Comparison of ENCODE assay signal across 1 cellular context in the genomic region with DNA sequence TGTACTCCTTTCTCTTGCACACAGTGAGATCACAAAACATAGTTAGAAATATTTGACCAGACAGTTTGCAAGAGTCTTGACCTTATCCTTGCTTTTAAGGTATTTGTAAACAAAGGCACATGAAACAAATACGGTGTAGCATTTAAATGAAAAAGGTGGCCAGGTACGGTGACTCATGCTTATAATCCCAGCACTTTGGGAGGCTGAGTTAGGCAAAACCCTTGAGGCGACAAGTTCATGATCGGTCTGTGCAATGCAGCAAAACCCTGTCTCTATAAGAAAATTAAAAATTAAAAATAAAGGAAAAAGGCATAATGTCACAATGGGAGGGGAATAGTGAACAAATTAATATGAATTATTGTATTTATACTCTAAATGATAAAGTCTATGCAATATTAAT.
TF ChIP-seq lines count a peak whose summit lies in the region.

No MANE protein-coding gene starts in this region.

TF ChIP-seq in GM23338, 12 proteins besides CTCF, POLR2A, EP300 and RAD21 (continued from another document):
- TF ChIP-seq, protein P1, sequence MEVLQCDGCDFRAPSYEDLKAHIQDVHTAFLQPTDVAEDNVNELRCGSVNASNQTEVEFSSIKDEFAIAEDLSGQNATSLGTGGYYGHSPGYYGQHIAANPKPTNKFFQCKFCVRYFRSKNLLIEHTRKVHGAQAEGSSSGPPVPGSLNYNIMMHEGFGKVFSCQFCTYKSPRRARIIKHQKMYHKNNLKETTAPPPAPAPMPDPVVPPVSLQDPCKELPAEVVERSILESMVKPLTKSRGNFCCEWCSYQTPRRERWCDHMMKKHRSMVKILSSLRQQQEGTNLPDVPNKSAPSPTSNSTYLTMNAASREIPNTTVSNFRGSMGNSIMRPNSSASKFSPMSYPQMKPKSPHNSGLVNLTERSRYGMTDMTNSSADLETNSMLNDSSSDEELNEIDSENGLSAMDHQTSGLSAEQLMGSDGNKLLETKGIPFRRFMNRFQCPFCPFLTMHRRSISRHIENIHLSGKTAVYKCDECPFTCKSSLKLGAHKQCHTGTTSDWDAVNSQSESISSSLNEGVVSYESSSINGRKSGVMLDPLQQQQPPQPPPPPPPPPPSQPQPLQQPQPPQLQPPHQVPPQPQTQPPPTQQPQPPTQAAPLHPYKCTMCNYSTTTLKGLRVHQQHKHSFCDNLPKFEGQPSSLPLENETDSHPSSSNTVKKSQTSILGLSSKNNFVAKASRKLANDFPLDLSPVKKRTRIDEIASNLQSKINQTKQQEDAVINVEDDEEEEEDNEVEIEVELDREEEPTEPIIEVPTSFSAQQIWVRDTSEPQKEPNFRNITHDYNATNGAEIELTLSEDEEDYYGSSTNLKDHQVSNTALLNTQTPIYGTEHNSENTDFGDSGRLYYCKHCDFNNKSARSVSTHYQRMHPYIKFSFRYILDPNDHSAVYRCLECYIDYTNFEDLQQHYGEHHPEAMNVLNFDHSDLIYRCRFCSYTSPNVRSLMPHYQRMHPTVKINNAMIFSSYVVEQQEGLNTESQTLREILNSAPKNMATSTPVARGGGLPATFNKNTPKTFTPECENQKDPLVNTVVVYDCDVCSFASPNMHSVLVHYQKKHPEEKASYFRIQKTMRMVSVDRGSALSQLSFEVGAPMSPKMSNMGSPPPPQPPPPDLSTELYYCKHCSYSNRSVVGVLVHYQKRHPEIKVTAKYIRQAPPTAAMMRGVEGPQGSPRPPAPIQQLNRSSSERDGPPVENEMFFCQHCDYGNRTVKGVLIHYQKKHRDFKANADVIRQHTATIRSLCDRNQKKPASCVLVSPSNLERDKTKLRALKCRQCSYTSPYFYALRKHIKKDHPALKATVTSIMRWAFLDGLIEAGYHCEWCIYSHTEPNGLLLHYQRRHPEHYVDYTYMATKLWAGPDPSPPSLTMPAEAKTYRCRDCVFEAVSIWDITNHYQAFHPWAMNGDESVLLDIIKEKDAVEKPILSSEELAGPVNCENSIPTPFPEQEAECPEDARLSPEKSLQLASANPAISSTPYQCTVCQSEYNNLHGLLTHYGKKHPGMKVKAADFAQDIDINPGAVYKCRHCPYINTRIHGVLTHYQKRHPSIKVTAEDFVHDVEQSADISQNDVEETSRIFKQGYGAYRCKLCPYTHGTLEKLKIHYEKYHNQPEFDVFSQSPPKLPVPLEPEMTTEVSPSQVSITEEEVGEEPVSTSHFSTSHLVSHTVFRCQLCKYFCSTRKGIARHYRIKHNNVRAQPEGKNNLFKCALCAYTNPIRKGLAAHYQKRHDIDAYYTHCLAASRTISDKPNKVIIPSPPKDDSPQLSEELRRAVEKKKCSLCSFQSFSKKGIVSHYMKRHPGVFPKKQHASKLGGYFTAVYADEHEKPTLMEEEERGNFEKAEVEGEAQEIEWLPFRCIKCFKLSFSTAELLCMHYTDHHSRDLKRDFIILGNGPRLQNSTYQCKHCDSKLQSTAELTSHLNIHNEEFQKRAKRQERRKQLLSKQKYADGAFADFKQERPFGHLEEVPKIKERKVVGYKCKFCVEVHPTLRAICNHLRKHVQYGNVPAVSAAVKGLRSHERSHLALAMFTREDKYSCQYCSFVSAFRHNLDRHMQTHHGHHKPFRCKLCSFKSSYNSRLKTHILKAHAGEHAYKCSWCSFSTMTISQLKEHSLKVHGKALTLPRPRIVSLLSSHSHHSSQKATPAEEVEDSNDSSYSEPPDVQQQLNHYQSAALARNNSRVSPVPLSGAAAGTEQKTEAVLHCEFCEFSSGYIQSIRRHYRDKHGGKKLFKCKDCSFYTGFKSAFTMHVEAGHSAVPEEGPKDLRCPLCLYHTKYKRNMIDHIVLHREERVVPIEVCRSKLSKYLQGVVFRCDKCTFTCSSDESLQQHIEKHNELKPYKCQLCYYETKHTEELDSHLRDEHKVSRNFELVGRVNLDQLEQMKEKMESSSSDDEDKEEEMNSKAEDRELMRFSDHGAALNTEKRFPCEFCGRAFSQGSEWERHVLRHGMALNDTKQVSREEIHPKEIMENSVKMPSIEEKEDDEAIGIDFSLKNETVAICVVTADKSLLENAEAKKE (CRISPR knock-in tag; IDR thresholded peaks at IDR 0.05): no peak
TF ChIP-seq in GM23338: peak in this region for 0.
